In genomic region chr4:622996-623913, GRCh38 we compare ENCODE assay signal across 1 cellular context.
TF ChIP-seq lines count a peak whose summit lies in the region.

No MANE protein-coding gene starts in this region.

TF ChIP-seq in HepG2, 621 proteins besides CTCF, POLR2A, EP300 and RAD21:
- no peak for TF ChIP-seq TFAP4 (IDR thresholded peaks at IDR 0.05; ENCODE audit: borderline replicate concordance, low read depth)
- TF ChIP-seq ZNF343 (CRISPR knock-in tag; IDR thresholded peaks at IDR 0.05), result no peak
- no peak for TF ChIP-seq EED (CRISPR knock-in tag; IDR thresholded peaks at IDR 0.05)
